In genomic region chr3:154132777-154133375, GRCh38 we compare ENCODE assay signal across 15 cellular contexts. TPM values are rescaled to one million over a fixed set of nuclear protein-coding genes. Genes with fewer than 3 reads are reported as not detected.
DNase-seq lines count a peak whose midpoint lies in the region; ATAC-seq and TF ChIP-seq lines count a peak whose summit lies in the region.
"Had no signal": no experiment of that assay in that cellular context is flagged by ENCODE, and none has a peak within 500 bp of the region (broad histone marks: within the 10 kb centered on the region; RNA-seq: fewer than 3 reads in every experiment).

No MANE protein-coding gene starts in this region.

- H3K36me3 ChIP-seq in BE2C: no peaks in the 10 kb centered on the region
- H3K36me3 ChIP-seq: adrenal gland had no signal

- peaks cover 16% of the 10 kb centered on the region for H3K27me3 Mint-ChIP-seq in CD4-positive, alpha-beta T cell
- peaks cover 8% of the 10 kb centered on the region for H3K27me3 Mint-ChIP-seq in activated naive CD8-positive, alpha-beta T cell treated with anti-CD3 and anti-CD28 coated beads, Interleukin-2, amount 50 U/mL, for 24 hours
- no peaks in the 10 kb centered on the region for H3K27me3 Mint-ChIP-seq in osteocyte (ENCODE audit: unreplicated experiment)

- CTCF ChIA-PET in CD4-positive, alpha-beta T cell (lab: Charles Lee): no interaction called here

- in situ Hi-C loops in KBM-7 (cut with MboI; ENCODE audit: low pct_unique_long_range_greater_than_20kb, low sequenced_read_pairs): no loop called here

- H3K9me3 ChIP-seq in CD4-positive, alpha-beta T cell (ENCODE audit: control insufficient read depth, low read length): no peaks in the 10 kb centered on the region
- no peaks in the 10 kb centered on the region for H3K9me3 ChIP-seq in BE2C
- H3K9me3 ChIP-seq: adrenal gland had no signal

- no peak overlapping the region for H3K27ac ChIP-seq in CD4-positive, alpha-beta T cell (ENCODE audit: low read depth, low read length)
- H3K27ac ChIP-seq: adrenal gland had no signal

- TF ChIP-seq CTCF in CD4-positive, alpha-beta T cell (IDR thresholded peaks at IDR 0.05): no peak
- TF ChIP-seq CTCF in fibroblast of villous mesenchyme (IDR thresholded peaks at IDR 0.05; ENCODE audit: insufficient read depth, low read depth, low read length) (no peak), osteocyte (IDR thresholded peaks at IDR 0.05) (no peak), BE2C (IDR thresholded peaks at IDR 0.05; ENCODE audit: low read depth, low read length) (no peak)

- intact Hi-C loops in CD4-positive, alpha-beta T cell (cut with DNase I, micrococcal nuclease): no loop called here

- H3K27ac Mint-ChIP-seq in CD4-positive, alpha-beta T cell: no peak overlapping the region
- no peak overlapping the region for H3K27ac Mint-ChIP-seq in activated naive CD8-positive, alpha-beta T cell treated with anti-CD3 and anti-CD28 coated beads, Interleukin-2, amount 50 U/mL, for 24 hours
- H3K27ac Mint-ChIP-seq in osteocyte (ENCODE audit: unreplicated experiment): no peak overlapping the region

- no peak for DNase-seq in CD4-positive, alpha-beta T cell
- DNase-seq in KBM-7: peak; percentile 21
- DNase-seq in NCI-H748 treated with DMSO at 0.1 percent for 48 hours (lab: John Stamatoyannopoulos, UW): peak; percentile 45
- DNase-seq in fibroblast of villous mesenchyme (ENCODE audit: low read depth): peak; percentile 83
- no peak for DNase-seq in activated naive CD8-positive, alpha-beta T cell treated with anti-CD3 and anti-CD28 coated beads, Interleukin-2, amount 50 U/mL, for 24 hours
- DNase-seq in osteocyte (ENCODE audit: extremely low spot score, unreplicated experiment): no peak
- DNase-seq in BE2C: no peak
- DNase-seq: adrenal gland; effector CD8-positive, alpha-beta T cell; GF-D8; H9; NCI-H2029 treated with DMSO at 0.1 percent for 48 hours; stimulated activated CD4-positive, alpha-beta T cell treated with anti-CD3 and anti-CD28 coated beads, Interleukin-15, amount 100 ng/mL, for 24 hours; T-helper 1 cell had no signal

- H3K4me3 ChIP-seq in fibroblast of villous mesenchyme (ENCODE audit: low read depth, low read length): no peak overlapping the region
- no peak overlapping the region for H3K4me3 ChIP-seq in BE2C (ENCODE audit: low read depth, low read length)
- H3K4me3 ChIP-seq: adrenal gland had no signal

- H3K4me3 Mint-ChIP-seq in CD4-positive, alpha-beta T cell: no peak overlapping the region
- no peak overlapping the region for H3K4me3 Mint-ChIP-seq in activated naive CD8-positive, alpha-beta T cell treated with anti-CD3 and anti-CD28 coated beads, Interleukin-2, amount 50 U/mL, for 24 hours
- no peak overlapping the region for H3K4me3 Mint-ChIP-seq in osteocyte (ENCODE audit: unreplicated experiment)
- H3K4me3 Mint-ChIP-seq: H9 had no signal

- no peaks in the 10 kb centered on the region for H3K36me3 Mint-ChIP-seq in CD4-positive, alpha-beta T cell (ENCODE audit: low read depth)
- H3K36me3 Mint-ChIP-seq in activated naive CD8-positive, alpha-beta T cell treated with anti-CD3 and anti-CD28 coated beads, Interleukin-2, amount 50 U/mL, for 24 hours (ENCODE audit: low read depth): no peaks in the 10 kb centered on the region
- peaks cover 3% of the 10 kb centered on the region for H3K36me3 Mint-ChIP-seq in osteocyte (ENCODE audit: unreplicated experiment)

- H3K9me3 Mint-ChIP-seq in CD4-positive, alpha-beta T cell: no peaks in the 10 kb centered on the region
- no peaks in the 10 kb centered on the region for H3K9me3 Mint-ChIP-seq in activated naive CD8-positive, alpha-beta T cell treated with anti-CD3 and anti-CD28 coated beads, Interleukin-2, amount 50 U/mL, for 24 hours
- no peaks in the 10 kb centered on the region for H3K9me3 Mint-ChIP-seq in osteocyte (ENCODE audit: unreplicated experiment)
- H3K9me3 Mint-ChIP-seq: H9 had no signal

- peak; percentile 43 for ATAC-seq in CD4-positive, alpha-beta T cell (ENCODE audit: poor library complexity)
- ATAC-seq in activated naive CD8-positive, alpha-beta T cell treated with anti-CD3 and anti-CD28 coated beads, Interleukin-2, amount 50 U/mL, for 24 hours: no peak
- no peak for ATAC-seq in GM18858 (IDR thresholded peaks at IDR 0.05; ENCODE audit: unreplicated experiment)

- POLR2A ChIA-PET in CD4-positive, alpha-beta T cell (lab: Charles Lee): no interaction called here

- no peaks in the 10 kb centered on the region for H3K4me1 ChIP-seq in BE2C
- H3K4me1 ChIP-seq: adrenal gland had no signal

- H3K4me1 Mint-ChIP-seq in CD4-positive, alpha-beta T cell (ENCODE audit: low read depth): no peaks in the 10 kb centered on the region
- no peaks in the 10 kb centered on the region for H3K4me1 Mint-ChIP-seq in activated naive CD8-positive, alpha-beta T cell treated with anti-CD3 and anti-CD28 coated beads, Interleukin-2, amount 50 U/mL, for 24 hours
- no peaks in the 10 kb centered on the region for H3K4me1 Mint-ChIP-seq in osteocyte (ENCODE audit: unreplicated experiment)

- H3K27me3 ChIP-seq in CD4-positive, alpha-beta T cell (ENCODE audit: control insufficient read depth, insufficient read depth, low read length): no peaks in the 10 kb centered on the region
- no peaks in the 10 kb centered on the region; the same call in 1 of the 2 replicates for H3K27me3 ChIP-seq in BE2C
- H3K27me3 ChIP-seq: adrenal gland had no signal

RNA-seq across cellular contexts. Expression of gene ARHGEF26, which starts 11.7 kb away (rescaled TPM):
- under 1 TPM in 1 of 2 experiments, not detected in 1; 0.08 TPM for total RNA-seq in CD4-positive, alpha-beta T cell
- total RNA-seq in fibroblast of villous mesenchyme (1.6 and 1.7 TPM in 2 replicates), osteocyte (5.4 and 5.5 TPM in 2 replicates)
- polyA plus RNA-seq in BE2C (2012; ENCODE audit: insufficient read depth, insufficient read length, low read depth): 0.19 TPM

Comparison
In these comparisons a context has a peak if more than half of its experiments do, and no peak if none do; other contexts are left out.
1. DNase-seq: peak in KBM-7 (single experiment), NCI-H748 treated with DMSO at 0.1 percent for 48 hours (single experiment) and fibroblast of villous mesenchyme (single experiment); none in CD4-positive, alpha-beta T cell (0 of 10), activated naive CD8-positive, alpha-beta T cell treated with anti-CD3 and anti-CD28 coated beads, Interleukin-2, amount 50 U/mL, for 24 hours (single experiment), osteocyte (single experiment) and BE2C (single experiment).